ENCODE assay signal across 18 cellular contexts in genomic region chr1:6396998-6397397, GRCh38. TPM values are rescaled to one million over a fixed set of nuclear protein-coding genes. Genes with fewer than 3 reads are reported as not detected.
DNase-seq lines count a peak whose midpoint lies in the region; ATAC-seq, FAIRE-seq and TF ChIP-seq lines count a peak whose summit lies in the region.
"Had no signal": no experiment of that assay in that cellular context is flagged by ENCODE, and none has a peak within 500 bp of the region (broad histone marks: within the 10 kb centered on the region; RNA-seq: fewer than 3 reads in every experiment).

No MANE protein-coding gene starts in this region.

- peaks cover 4% of the 10 kb centered on the region; the same call in 1 of the 2 replicates for H3K4me1 ChIP-seq in HEK293 (ENCODE audit: control insufficient read depth, insufficient read depth, low read length)
- peaks cover 9% of the 10 kb centered on the region for H3K4me1 ChIP-seq in GM12878 (ENCODE audit: control insufficient read depth, insufficient read depth, low read length)

- H3K9me3 Mint-ChIP-seq in neural crest cell = no peaks in the 10 kb centered on the region
- H3K9me3 Mint-ChIP-seq: activated T-helper 1 cell treated with anti-CD3 and anti-CD28 coated beads, Interleukin-12 subunit alpha, Interleukin-12 subunit beta, Interleukin-2, Interleukin-4 antibody, amounts not matched to agents 30 ng/mL and 10 ng/mL and 1 ng/mL, durations not matched to agents 14 hours and 24 hours and 36 hours had no signal

- TF ChIP-seq RAD21 in GM12878 (IDR thresholded peaks at IDR 0.05; ENCODE audit: insufficient read depth, low read depth, low read length) = no peak

- H3K9me3 ChIP-seq in HEK293 (ENCODE audit: control insufficient read depth, insufficient read depth, low read depth, low read length) = no peaks in the 10 kb centered on the region
- no peaks in the 10 kb centered on the region for H3K9me3 ChIP-seq in GM12878 (replicated peaks; ENCODE audit: control insufficient read depth, insufficient read depth, low read length)
- H3K9me3 ChIP-seq: body of pancreas had no signal

- no peaks in the 10 kb centered on the region for H4K20me1 ChIP-seq in GM12878 (ENCODE audit: control insufficient read depth, insufficient read depth)

- in situ Hi-C loops in GM12878 (cut with MboI) = no loop called here
- in situ Hi-C loops in G401 (cut with HindIII; ENCODE audit: low sequenced_read_pairs) = no loop called here

- TF ChIP-seq EP300 in GM12878 (IDR thresholded peaks at IDR 0.05; ENCODE audit: borderline replicate concordance in 1 of 2, control insufficient read depth in 1 of 2, low read depth in 2 of 2, low read length in 2 of 2) = no peak

- H3K4me3 ChIP-seq in HEK293 (ENCODE audit: low read depth, low read length) (no peak overlapping the region), GM12878 (no peak overlapping the region)
- H3K4me3 ChIP-seq: body of pancreas, smooth muscle cell had no signal

- ATAC-seq in GM12878 = no peak
- no peak for ATAC-seq in stimulated activated naive CD8-positive, alpha-beta T cell treated with anti-CD3 and anti-CD28 coated beads, Interleukin-15, Interleukin-2, amounts not matched to agents 100 U/mL and 50 U/mL, for 24 hours
- ATAC-seq: body of pancreas, left ventricle myocardium superior, WTC11 had no signal

- no peaks in the 10 kb centered on the region for H3K27me3 ChIP-seq in GM12878 (replicated peaks in 1 of 2; ENCODE audit: control insufficient read depth in 2 of 2, insufficient read depth in 2 of 2, low read length in 1 of 2)
- H3K27me3 ChIP-seq: body of pancreas had no signal

- POLR2A ChIA-PET in HEK293 (lab: Yijun Ruan, JAX) (no interaction called here), GM12878 (lab: Charles Lee) (interaction anchor here (0.5 to 0.7 kb wide), 2 partner anchors 44 to 173 kb away, joined by 3 to 6 read pairs; no protein-coding TSS in a partner anchor)

- H3K27ac ChIP-seq in HEK293 (ENCODE audit: extremely low read depth, low read depth, low read length) = no peak overlapping the region
- no peak overlapping the region for H3K27ac ChIP-seq in GM12878 (ENCODE audit: control insufficient read depth, insufficient read depth)
- H3K27ac ChIP-seq: body of pancreas had no signal

- RAD21 ChIA-PET in GM12878 (lab: Charles Lee; ENCODE audit: unreplicated experiment) = interaction anchor here (1.0 to 5.2 kb wide), 2 partner anchors 36 to 49 kb away, joined by 3 to 54 read pairs; no protein-coding TSS in a partner anchor

- H2AFZ ChIP-seq in GM12878 (ENCODE audit: control insufficient read depth, low read depth, low read length) = no peak overlapping the region

- peaks cover 9% of the 10 kb centered on the region for H3K79me2 ChIP-seq in GM12878 (ENCODE audit: control insufficient read depth, insufficient read depth, low read length)

- H3K4me2 ChIP-seq in GM12878 (ENCODE audit: control insufficient read depth, insufficient read depth) = no peak overlapping the region
- H3K4me2 ChIP-seq: smooth muscle cell had no signal

- no peak for FAIRE-seq in GM12878 (lab: Jason Lieb, UNC)
- FAIRE-seq: GM12892, H54 had no signal

- no peak overlapping the region for H3K27ac Mint-ChIP-seq in neural crest cell (ENCODE audit: unreplicated experiment)
- H3K27ac Mint-ChIP-seq: activated T-helper 1 cell treated with anti-CD3 and anti-CD28 coated beads, Interleukin-12 subunit alpha, Interleukin-12 subunit beta, Interleukin-2, Interleukin-4 antibody, amounts not matched to agents 30 ng/mL and 10 ng/mL and 1 ng/mL, durations not matched to agents 14 hours and 24 hours and 36 hours; WTC11 had no signal

- CTCF ChIA-PET in HEK293 (lab: Yijun Ruan, JAX) (interaction anchor here (0.5 to 6.1 kb wide), 7 partner anchors 8 to 150 kb away, joined by 3 to 77 read pairs (median 4); no protein-coding TSS in a partner anchor), GM12878 (lab: Yijun Ruan, JAX) (interaction anchor here (0.6 to 21.2 kb wide), 6 partner anchors 17 to 183 kb away, joined by 3 to 276 read pairs (median 5); partner anchors contain the start of gene ZBTB48)

- H3K27me3 Mint-ChIP-seq in neural crest cell (ENCODE audit: low read depth) = peaks cover 4% of the 10 kb centered on the region

- no peaks in the 10 kb centered on the region for H3K36me3 Mint-ChIP-seq in neural crest cell (ENCODE audit: low read depth)
- H3K36me3 Mint-ChIP-seq: WTC11 had no signal

- no peak overlapping the region for H3K9ac ChIP-seq in GM12878 (ENCODE audit: control insufficient read depth, insufficient read depth, low read length)

- H3K36me3 ChIP-seq in HEK293 (ENCODE audit: control insufficient read depth in 2 of 2, insufficient read depth in 1 of 2, low read length in 2 of 2) (no peaks in the 10 kb centered on the region), GM12878 (ENCODE audit: control insufficient read depth in 2 of 2, insufficient read depth in 2 of 2, low read length in 1 of 2) (no peaks in the 10 kb centered on the region)

- DNase-seq in NCI-H82 (lab: John Stamatoyannopoulos, UW) (peak; percentile 38), NCI-H82 treated with DMSO at 0.1 percent for 48 hours (lab: John Stamatoyannopoulos, UW; ENCODE audit: unreplicated experiment) (no peak), GM12878 (ENCODE audit: low read depth, low spot score) (no peak), neural crest cell (ENCODE audit: low read depth, low spot score) (no peak), posterior vena cava (ENCODE audit: low spot score) (no peak), G401 (ENCODE audit: low spot score) (no peak)
- no peak for DNase-seq in stimulated activated naive CD8-positive, alpha-beta T cell treated with anti-CD3 and anti-CD28 coated beads, Interleukin-15, Interleukin-2, amounts not matched to agents 100 U/mL and 50 U/mL, for 24 hours
- DNase-seq: body of pancreas, left ventricle myocardium superior, NCI-H1105, NCI-H526 had no signal

- peak; percentile 67 for TF ChIP-seq CTCF in HEK293 (tag by site-specific recombination; IDR thresholded peaks at IDR 0.05)
- TF ChIP-seq CTCF in GM12878 (IDR thresholded peaks at IDR 0.05 in 2 of 3, conservative IDR thresholded peaks at IDR 0.05 in 1 of 3; ENCODE audit: control insufficient read depth in 2 of 3, extremely low read depth in 1 of 3, insufficient read depth in 1 of 3, low read depth in 3 of 3, low read length in 3 of 3) = peak; percentile 15 to 45 (median 18); a peak in 2 of 6 replicates
- no peak for TF ChIP-seq CTCF in neural crest cell (conservative IDR thresholded peaks at IDR 0.05)

- no peak for TF ChIP-seq POLR2A in GM12878 (IDR thresholded peaks at IDR 0.05; ENCODE audit: low read depth, low read length)

- peaks cover 19% of the 10 kb centered on the region for H3K4me1 Mint-ChIP-seq in neural crest cell

- intact Hi-C loops in GM12878 (cut with micrococcal nuclease; ENCODE audit: unreplicated experiment) (no loop called here), posterior vena cava (cut with DNase I) (no loop called here)

- SMC1A ChIA-PET in GM12878 (lab: Charles Lee; ENCODE audit: uncharacterized antibody, unreplicated experiment) = interaction anchor here (2.1 kb wide), 1 partner anchor 37 kb away, joined by 6 read pairs; no protein-coding TSS in a partner anchor

- peak overlapping the region; percentile 75 for H3K4me3 Mint-ChIP-seq in neural crest cell
- H3K4me3 Mint-ChIP-seq: activated T-helper 1 cell treated with anti-CD3 and anti-CD28 coated beads, Interleukin-12 subunit alpha, Interleukin-12 subunit beta, Interleukin-2, Interleukin-4 antibody, amounts not matched to agents 30 ng/mL and 10 ng/mL and 1 ng/mL, durations not matched to agents 14 hours and 24 hours and 36 hours; WTC11 had no signal

- BruUV-seq in GM12878 (replicated peaks; lab: Mats Ljungman, UMichigan) = no TSS peak

RNA-seq across cellular contexts. Expression of gene ACOT7, which starts 3.4 kb away (rescaled TPM):
- 10.4 and 10.7 TPM in 2 replicates for total RNA-seq in GM12878 (2013; cell fraction: nucleolus; rRNA removed)
- total RNA-seq in GM12878 (2014; rRNA removed) = 46.8 and 58.7 TPM in 2 replicates
- total RNA-seq in GM12878 (2014; rRNA removed; fragmentation: Illumina TruSeq; extraction: Trizol) = 26.2 and 26.6 TPM in 2 replicates
- 96.9 and 106 TPM in 2 replicates for total RNA-seq in GM12878 (2021)
- 21.4 TPM for polyA plus RNA-seq in GM12878 (2011; ENCODE audit: low read depth)
- polyA plus RNA-seq in GM12878 (2011; rRNA removed) = 25.1 and 63.8 TPM in 2 replicates
- 78.3 and 91.7 TPM in 2 replicates for polyA plus RNA-seq in GM12878 (2011; cell fraction: cytosol; rRNA removed)
- polyA plus RNA-seq in GM12878 (2011; cell fraction: nucleus; rRNA removed) = 66.6 and 118 TPM in 2 replicates
- polyA plus RNA-seq in GM12878 (2012) = 40.9 and 50.2 TPM in 2 replicates
- 15.6 and 47.8 TPM in 2 replicates for polyA plus RNA-seq in GM12878 (2014; fragmentation: Illumina TruSeq; extraction: Trizol)
- polyA plus RNA-seq in GM12878 (2014; fragmentation: Nextera tagmentation; extraction: Ambion mirVana) = 10 to 100 TPM in 1 of 2 experiments, 1 to 10 TPM in 1; 8.9 to 20.2 TPM
- 91.3 and 95.0 TPM in 2 replicates for polyA plus RNA-seq in GM12878 (2014; rRNA removed)
- polyA plus RNA-seq in GM12878 (2016; fragmentation: Nextera tagmentation; extraction: Ambion mirVana) = 100 to 1,000 TPM; 190 to 206 TPM
- polyA minus RNA-seq in GM12878 (2011; rRNA and poly(A)+ RNA removed) = 48.9 and 64.2 TPM in 2 replicates
- polyA minus RNA-seq in GM12878 (2011; cell fraction: cytosol; rRNA and poly(A)+ RNA removed) = 20.3 and 20.8 TPM in 2 replicates
- 9.7 and 21.4 TPM in 2 replicates for polyA minus RNA-seq in GM12878 (2011; cell fraction: nucleus; rRNA and poly(A)+ RNA removed)
- total RNA-seq in neural crest cell = 107 and 110 TPM in 2 replicates
- 10 to 100 TPM; 17.6 to 26.5 TPM for total RNA-seq in posterior vena cava
- total RNA-seq in G401 (2014; rRNA removed; shearing (Covaris generic)) = 94.4 and 99.2 TPM in 2 replicates

RNA-seq across cellular contexts. Expression of gene HES2, which starts 22.7 kb away (rescaled TPM):
- 0.38 and 0.49 TPM in 2 replicates for total RNA-seq in GM12878 (2013; cell fraction: nucleolus; rRNA removed)
- total RNA-seq in GM12878 (2014; rRNA removed) = 0.16 and 0.28 TPM in 2 replicates
- total RNA-seq in GM12878 (2014; rRNA removed; fragmentation: Illumina TruSeq; extraction: Trizol) = 0.13 and 0.14 TPM in 2 replicates
- total RNA-seq in GM12878 (2021) = 0.32 and 1.0 TPM in 2 replicates
- 0.38 TPM for polyA plus RNA-seq in GM12878 (2011; ENCODE audit: low read depth)
- 0.23 and 0.27 TPM in 2 replicates for polyA plus RNA-seq in GM12878 (2011; rRNA removed)
- polyA plus RNA-seq in GM12878 (2011; cell fraction: cytosol; rRNA removed) = 0.33 and 0.35 TPM in 2 replicates
- 0.26 and 0.43 TPM in 2 replicates for polyA plus RNA-seq in GM12878 (2011; cell fraction: nucleus; rRNA removed)
- 0.89 and 1.5 TPM in 2 replicates for polyA plus RNA-seq in GM12878 (2012)
- 0.13 and 0.16 TPM in 2 replicates for polyA plus RNA-seq in GM12878 (2014; fragmentation: Illumina TruSeq; extraction: Trizol)
- polyA plus RNA-seq in GM12878 (2014; fragmentation: Nextera tagmentation; extraction: Ambion mirVana) = under 1 TPM; 0.13 TPM
- 0.16 and 0.49 TPM in 2 replicates for polyA plus RNA-seq in GM12878 (2014; rRNA removed)
- polyA plus RNA-seq in GM12878 (2016; fragmentation: Nextera tagmentation; extraction: Ambion mirVana) = 1 to 10 TPM; 1.2 to 2.0 TPM
- polyA minus RNA-seq in GM12878 (2011; rRNA and poly(A)+ RNA removed) = 0.15 and 0.31 TPM in 2 replicates
- polyA minus RNA-seq in GM12878 (2011; cell fraction: cytosol; rRNA and poly(A)+ RNA removed) = 0.62 TPM in 1 of 2 replicates, not detected in the other
- 0.12 and 0.57 TPM in 2 replicates for polyA minus RNA-seq in GM12878 (2011; cell fraction: nucleus; rRNA and poly(A)+ RNA removed)
- 0.07 TPM in 1 of 2 replicates, not detected in the other for total RNA-seq in neural crest cell
- total RNA-seq in posterior vena cava = under 1 TPM in 1 of 2 donors, not detected in 1; 0.14 TPM
- 1.6 and 3.1 TPM in 2 replicates for total RNA-seq in G401 (2014; rRNA removed; shearing (Covaris generic))
- total RNA-seq: left ventricle myocardium superior had no signal

RNA-seq across cellular contexts. Expression of gene ESPN, which starts 27.6 kb away (rescaled TPM):
- total RNA-seq in GM12878 (2013; cell fraction: nucleolus; rRNA removed) = 0.59 and 1.2 TPM in 2 replicates
- total RNA-seq in GM12878 (2014; rRNA removed) = 0.44 TPM in 1 of 2 replicates, not detected in the other
- not detected in 2 replicates for total RNA-seq in GM12878 (2014; rRNA removed; fragmentation: Illumina TruSeq; extraction: Trizol)
- total RNA-seq in GM12878 (2021) = 0.59 and 0.90 TPM in 2 replicates
- not detected for polyA plus RNA-seq in GM12878 (2011; ENCODE audit: low read depth)
- 0.19 and 0.71 TPM in 2 replicates for polyA plus RNA-seq in GM12878 (2011; rRNA removed)
- 0.43 and 0.60 TPM in 2 replicates for polyA plus RNA-seq in GM12878 (2011; cell fraction: cytosol; rRNA removed)
- 9.4 and 9.6 TPM in 2 replicates for polyA plus RNA-seq in GM12878 (2011; cell fraction: nucleus; rRNA removed)
- polyA plus RNA-seq in GM12878 (2012) = 0.51 and 0.54 TPM in 2 replicates
- not detected in 2 replicates for polyA plus RNA-seq in GM12878 (2014; fragmentation: Illumina TruSeq; extraction: Trizol)
- not detected for polyA plus RNA-seq in GM12878 (2014; fragmentation: Nextera tagmentation; extraction: Ambion mirVana)
- polyA plus RNA-seq in GM12878 (2014; rRNA removed) = 0.18 and 0.28 TPM in 2 replicates
- not detected for polyA plus RNA-seq in GM12878 (2016; fragmentation: Nextera tagmentation; extraction: Ambion mirVana)
- 1.8 TPM in 1 of 2 replicates, not detected in the other for polyA minus RNA-seq in GM12878 (2011; rRNA and poly(A)+ RNA removed)
- 0.53 TPM in 1 of 2 replicates, not detected in the other for polyA minus RNA-seq in GM12878 (2011; cell fraction: cytosol; rRNA and poly(A)+ RNA removed)
- 1.6 and 2.2 TPM in 2 replicates for polyA minus RNA-seq in GM12878 (2011; cell fraction: nucleus; rRNA and poly(A)+ RNA removed)
- total RNA-seq in neural crest cell = 1.7 and 4.3 TPM in 2 replicates
- not detected for total RNA-seq in posterior vena cava
- total RNA-seq in G401 (2014; rRNA removed; shearing (Covaris generic)) = 0.07 TPM in 1 of 2 replicates, not detected in the other
- total RNA-seq: HT1080, smooth muscle cell had no signal
